ENCODE assay signal across 8 cellular contexts in genomic region chr6:78910611-78911134, GRCh38. TPM values are rescaled to one million over a fixed set of nuclear protein-coding genes. Genes with fewer than 3 reads are reported as not detected.
A peak's percentile ranks its signal among the peaks of the same experiment; 100 is the strongest.
DNase-seq lines count a peak whose midpoint lies in the region; ATAC-seq and FAIRE-seq lines count a peak whose summit lies in the region.

No MANE protein-coding gene starts in this region.

- H3K27me3 ChIP-seq in adipocyte (replicated peaks; ENCODE audit: control insufficient read depth, insufficient read depth, low read length) (no peaks in the 10 kb centered on the region), small intestine (ENCODE audit: control insufficient read depth in 2 of 2, insufficient read depth in 2 of 2, low read length in 2 of 2) (peaks cover 0 to 1% of the 10 kb centered on the region in 2 donors)

- no peak for FAIRE-seq in small intestine (lab: Jason Lieb, UNC)

- H3K27ac ChIP-seq in small intestine (ENCODE audit: low read depth in 1 of 2, low read length in 1 of 2), result peak overlapping the region in 1 of 2 donors; percentile 46

- H3K27me3 Mint-ChIP-seq in activated CD4-positive, alpha-beta T cell treated with anti-CD3 and anti-CD28 coated beads for 36 hours, result peaks cover 31% of the 10 kb centered on the region

- CTCF ChIA-PET in activated CD4-positive, alpha-beta T cell treated with anti-CD3 and anti-CD28 coated beads for 36 hours (lab: Charles Lee), result no interaction called here

- H3K4me3 Mint-ChIP-seq in activated CD4-positive, alpha-beta T cell treated with anti-CD3 and anti-CD28 coated beads for 36 hours, result peak overlapping the region; percentile 40

- peaks cover 2% of the 10 kb centered on the region for H3K36me3 Mint-ChIP-seq in activated CD4-positive, alpha-beta T cell treated with anti-CD3 and anti-CD28 coated beads for 36 hours (ENCODE audit: low read depth)

- POLR2A ChIA-PET in activated CD4-positive, alpha-beta T cell treated with anti-CD3 and anti-CD28 coated beads for 36 hours (lab: Charles Lee), result no interaction called here

- DNase-seq in activated CD4-positive, alpha-beta T cell treated with anti-CD3 and anti-CD28 coated beads for 36 hours, result peak; percentile 55
- DNase-seq in activated CD4-positive, alpha-beta T cell treated with anti-CD3 and anti-CD28 coated beads for 1 hour, result no peak
- peak; percentile 33 for DNase-seq in adipocyte (ENCODE audit: low read depth)
- DNase-seq in small intestine, result peak; percentile 55
- no peak for DNase-seq in DMS 273 (lab: John Stamatoyannopoulos, UW; ENCODE audit: unreplicated experiment)
- DNase-seq in stimulated activated naive CD4-positive, alpha-beta T cell (lab: John Stamatoyannopoulos, UW), result no peak

- H3K4me1 Mint-ChIP-seq in activated CD4-positive, alpha-beta T cell treated with anti-CD3 and anti-CD28 coated beads for 36 hours, result peaks cover 10% of the 10 kb centered on the region

- H3K4me3 ChIP-seq in adipocyte (ENCODE audit: low read length) (peak overlapping the region; percentile 83), iPS-18c (ENCODE audit: insufficient read depth, low read depth, low read length) (peak overlapping the region; percentile 69), small intestine (ENCODE audit: low read depth in 1 of 2, low read length in 2 of 2) (peak overlapping the region; percentile 30 to 62)

- H3K27ac Mint-ChIP-seq in activated CD4-positive, alpha-beta T cell treated with anti-CD3 and anti-CD28 coated beads for 36 hours, result no peak overlapping the region

- H3K4me1 ChIP-seq in adipocyte (ENCODE audit: control insufficient read depth, insufficient read depth, low read length) (peaks cover 21% of the 10 kb centered on the region), small intestine (ENCODE audit: control insufficient read depth in 2 of 2, insufficient read depth in 1 of 2, low read depth in 1 of 2, low read length in 1 of 2) (no peaks in the 10 kb centered on the region)

- H3K9me3 Mint-ChIP-seq in activated CD4-positive, alpha-beta T cell treated with anti-CD3 and anti-CD28 coated beads for 36 hours (ENCODE audit: low read depth), result no peaks in the 10 kb centered on the region

- H3K9me3 ChIP-seq in adipocyte (ENCODE audit: control insufficient read depth, low read length) (no peaks in the 10 kb centered on the region), iPS-18c (ENCODE audit: control insufficient read depth, insufficient read depth, low read length) (no peaks in the 10 kb centered on the region), small intestine (ENCODE audit: control insufficient read depth, low read depth) (no peaks in the 10 kb centered on the region)

- ATAC-seq in activated CD4-positive, alpha-beta T cell treated with anti-CD3 and anti-CD28 coated beads for 36 hours, result peak; percentile 68
- ATAC-seq in HG03039 (IDR thresholded peaks at IDR 0.05; ENCODE audit: unreplicated experiment), result peak; percentile 60

- H3K9ac ChIP-seq in adipocyte (ENCODE audit: low read length), result peak overlapping the region; percentile 74

- intact Hi-C loops in activated CD4-positive, alpha-beta T cell treated with anti-CD3 and anti-CD28 coated beads for 36 hours (cut with DNase I, micrococcal nuclease), result no loop called here

- WGBS in small intestine, 3 donors, result 2 to 3% (median 2%) methylated on average over 46 to 47 of the region's 47 CpGs

- H3K36me3 ChIP-seq in adipocyte (ENCODE audit: control insufficient read depth, insufficient read depth, low read length, severe bottlenecking) (no peaks in the 10 kb centered on the region), small intestine (ENCODE audit: control insufficient read depth in 2 of 2, insufficient read depth in 2 of 2, low read length in 2 of 2) (no peaks in the 10 kb centered on the region)

RNA-seq across cellular contexts. Expression of gene IRAK1BP1, which starts 43.3 kb away (rescaled TPM):
- 1 to 10 TPM; 1.6 to 2.7 TPM for total RNA-seq in activated CD4-positive, alpha-beta T cell treated with anti-CD3 and anti-CD28 coated beads for 36 hours
- 1 to 10 TPM in 1 of 3 donors, under 1 TPM in 2; 0.22 to 2.2 (median 0.27) TPM for polyA plus RNA-seq in small intestine

Comparison
In these comparisons a context has a peak if more than half of its experiments do, and no peak if none do; other contexts are left out.
1. DNase-seq: peak in activated CD4-positive, alpha-beta T cell treated with anti-CD3 and anti-CD28 coated beads for 36 hours (single experiment), adipocyte (single experiment) and small intestine (single experiment); none in activated CD4-positive, alpha-beta T cell treated with anti-CD3 and anti-CD28 coated beads for 1 hour (single experiment), DMS 273 (single experiment) and stimulated activated naive CD4-positive, alpha-beta T cell (0 of 6).
2. Peak in every context shown above with its lines, with median percentiles within 50 percentile points of each other: H3K4me3 ChIP-seq.